ENCODE assay signal across 8 cellular contexts in the genomic region with DNA sequence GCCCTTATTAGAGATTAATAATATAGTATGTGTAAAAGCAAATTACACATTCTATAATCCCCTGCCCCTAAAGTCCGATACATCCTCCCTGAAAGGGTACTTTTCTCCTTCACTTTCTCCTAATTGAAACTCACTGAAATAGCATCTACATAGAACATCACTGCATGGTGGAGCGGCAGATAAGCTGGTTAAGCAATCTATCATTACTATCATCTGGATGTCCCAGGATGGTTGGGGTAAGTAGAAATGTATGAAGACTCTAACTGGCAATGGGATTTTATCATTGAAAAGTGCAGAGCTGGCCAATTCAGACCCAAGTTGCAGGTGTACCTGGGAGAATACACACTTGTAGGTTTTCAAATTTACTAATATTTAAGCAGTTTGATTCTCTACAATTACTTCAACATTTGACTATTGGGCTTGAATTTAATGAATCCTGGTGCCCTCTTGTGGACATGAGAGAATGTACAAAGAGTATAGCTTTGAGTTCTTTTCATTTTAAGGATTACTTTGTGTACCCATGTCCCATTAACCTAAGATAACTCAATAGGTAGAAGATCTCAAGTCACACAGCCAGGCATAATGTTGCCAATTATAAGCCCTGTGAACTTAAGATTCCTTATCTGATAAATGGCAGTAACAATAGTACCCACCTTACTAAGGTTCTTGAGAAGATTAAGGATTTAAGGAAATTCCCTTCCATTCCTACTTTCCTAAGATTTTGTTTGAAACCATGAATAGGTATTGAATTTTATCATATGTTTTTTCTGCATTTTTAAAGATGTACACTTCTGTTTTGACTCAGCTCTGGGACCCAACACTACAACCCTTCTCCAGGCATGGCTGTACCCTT.
DNase-seq lines count a peak whose midpoint lies in the region; ATAC-seq and TF ChIP-seq lines count a peak whose summit lies in the region.

No MANE protein-coding gene starts in this region.

- WGBS in adrenal gland, 4 donors, result 57 to 60% (median 59%) methylated on average over 2 of the region's 2 CpGs

- DNase-seq in stimulated activated naive CD8-positive, alpha-beta T cell treated with anti-CD3 and anti-CD28 coated beads, Interleukin-15, amount 100 ng/mL, for 72 hours, result peak in 1 of 2 donors; percentile 7
- no peak for DNase-seq in stimulated activated naive CD8-positive, alpha-beta T cell treated with anti-CD3 and anti-CD28 coated beads, Interleukin-15, Interleukin-2, amounts not matched to agents 100 U/mL and 50 U/mL, for 24 hours
- DNase-seq in NCI-H128 (lab: John Stamatoyannopoulos, UW; ENCODE audit: unreplicated experiment), result peak; percentile 10
- DNase-seq in adrenal gland, result peak in 1 of 7 donors; percentile 8
- DNase-seq in iPS-NIHi7 (ENCODE audit: extremely low spot score), result peak; percentile 46
- DNase-seq in tibial artery, result no peak

- no peaks in the 10 kb centered on the region for H3K9me3 Mint-ChIP-seq in stimulated activated naive CD8-positive, alpha-beta T cell treated with anti-CD3 and anti-CD28 coated beads, Interleukin-15, amount 100 ng/mL, for 72 hours

- no peak overlapping the region for H3K4me3 Mint-ChIP-seq in stimulated activated naive CD8-positive, alpha-beta T cell treated with anti-CD3 and anti-CD28 coated beads, Interleukin-15, amount 100 ng/mL, for 72 hours

- ATAC-seq in stimulated activated naive CD8-positive, alpha-beta T cell treated with anti-CD3 and anti-CD28 coated beads, Interleukin-15, amount 100 ng/mL, for 72 hours, result peak; percentile 49
- no peak for ATAC-seq in stimulated activated naive CD8-positive, alpha-beta T cell treated with anti-CD3 and anti-CD28 coated beads, Interleukin-15, Interleukin-2, amounts not matched to agents 100 U/mL and 50 U/mL, for 24 hours
- ATAC-seq in GM19324 (IDR thresholded peaks at IDR 0.05; ENCODE audit: low FRiP score, unreplicated experiment), result no peak
- no peak for ATAC-seq in HG02588 (IDR thresholded peaks at IDR 0.05; ENCODE audit: unreplicated experiment)

- no peaks in the 10 kb centered on the region for H3K4me1 Mint-ChIP-seq in stimulated activated naive CD8-positive, alpha-beta T cell treated with anti-CD3 and anti-CD28 coated beads, Interleukin-15, amount 100 ng/mL, for 72 hours

- H3K27me3 ChIP-seq in adrenal gland (no peaks in the 10 kb centered on the region), tibial artery (no peaks in the 10 kb centered on the region)

- H3K4me3 ChIP-seq in adrenal gland (no peak overlapping the region), tibial artery (no peak overlapping the region)

- no peak overlapping the region for H3K27ac Mint-ChIP-seq in stimulated activated naive CD8-positive, alpha-beta T cell treated with anti-CD3 and anti-CD28 coated beads, Interleukin-15, amount 100 ng/mL, for 72 hours

- TF ChIP-seq CTCF in adrenal gland (IDR thresholded peaks at IDR 0.05) (peak; percentile 47 to 74 (median 59)), tibial artery (IDR thresholded peaks at IDR 0.05) (peak; percentile 71 to 77)

- H3K27me3 Mint-ChIP-seq in stimulated activated naive CD8-positive, alpha-beta T cell treated with anti-CD3 and anti-CD28 coated beads, Interleukin-15, amount 100 ng/mL, for 72 hours, result no peaks in the 10 kb centered on the region

- intact Hi-C loops in adrenal gland (cut with DNase I), result loop anchor here (5.0 to 10.0 kb wide), 2 partner anchors 73 to 320 kb away; no protein-coding TSS in a partner anchor
- intact Hi-C loops in tibial artery (cut with DNase I; ENCODE audit: low total_unique reads), result loop anchor here (5.0 to 10.0 kb wide), 2 partner anchors 73 to 320 kb away; no protein-coding TSS in a partner anchor

- no peaks in the 10 kb centered on the region for H3K4me1 ChIP-seq in adrenal gland (replicated peaks in 1 of 2)
- no peaks in the 10 kb centered on the region for H3K4me1 ChIP-seq in tibial artery

- no peaks in the 10 kb centered on the region for H3K9me3 ChIP-seq in adrenal gland (replicated peaks in 1 of 3)
- H3K9me3 ChIP-seq in tibial artery, result no peaks in the 10 kb centered on the region

- H3K36me3 ChIP-seq in adrenal gland (replicated peaks in 1 of 2) (no peaks in the 10 kb centered on the region), tibial artery (no peaks in the 10 kb centered on the region)

- TF ChIP-seq POLR2A in adrenal gland (IDR thresholded peaks at IDR 0.05), result no peak

- no peak overlapping the region for H3K27ac ChIP-seq in adrenal gland
- H3K27ac ChIP-seq in tibial artery, result no peak overlapping the region

Comparison
In these comparisons a context has a peak if more than half of its experiments do, and no peak if none do; other contexts are left out.
1. DNase-seq: peak in NCI-H128 (single experiment) and iPS-NIHi7 (single experiment); none in stimulated activated naive CD8-positive, alpha-beta T cell treated with anti-CD3 and anti-CD28 coated beads, Interleukin-15, Interleukin-2, amounts not matched to agents 100 U/mL and 50 U/mL, for 24 hours (single experiment) and tibial artery (0 of 2).